ENCODE assay signal across 11 cellular contexts in the genomic region with DNA sequence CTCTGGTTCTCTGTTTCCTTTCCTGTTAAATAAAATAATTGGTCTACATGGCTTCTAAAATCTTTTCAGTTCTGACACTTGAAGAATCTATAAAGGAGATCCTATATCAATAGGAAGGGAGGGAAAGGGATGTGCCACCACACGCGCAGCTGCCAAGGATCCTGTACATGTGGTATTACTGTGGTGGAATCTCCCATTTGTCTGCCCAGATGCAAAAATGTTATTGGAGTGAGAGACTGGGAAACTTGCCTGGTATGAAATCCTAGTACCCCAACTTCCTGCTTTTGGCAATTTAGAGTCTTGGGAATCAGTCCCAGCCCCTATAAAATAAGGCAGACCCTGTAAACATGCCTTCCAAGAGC.
DNase-seq lines count a peak whose midpoint lies in the region; ATAC-seq and TF ChIP-seq lines count a peak whose summit lies in the region.
"Had no signal": no experiment of that assay in that cellular context is flagged by ENCODE, and none has a peak within 500 bp of the region (broad histone marks: within the 10 kb centered on the region; RNA-seq: fewer than 3 reads in every experiment).

No MANE protein-coding gene starts in this region.

- peak overlapping the region in 1 of 5 donors; percentile 58 for H3K9ac ChIP-seq in subcutaneous abdominal adipose tissue (ENCODE audit: low read length in 5 of 5)

- peak; percentile 39 for DNase-seq in H4 (ENCODE audit: low spot score)
- DNase-seq in immature natural killer cell = no peak
- no peak for DNase-seq in HK-2 (ENCODE audit: unreplicated experiment)
- no peak for DNase-seq in dermis blood vessel endothelial cell
- DNase-seq in NCI-H1048 (lab: John Stamatoyannopoulos, UW) = no peak
- DNase-seq: activated CD4-positive, alpha-beta T cell treated with anti-CD3 and anti-CD28 coated beads for 48 hours; activated naive CD8-positive, alpha-beta T cell treated with anti-CD3 and anti-CD28 coated beads, Interleukin-2, amount 10 ng/mL, durations not matched to agents 7 days and 5 days; NCI-H2029 had no signal

- peaks cover 0 to 3% (median 0%) of the 10 kb centered on the region in 3 donors for H3K27me3 Mint-ChIP-seq in immature natural killer cell (ENCODE audit: low read depth in 3 of 3)
- no peaks in the 10 kb centered on the region for H3K27me3 Mint-ChIP-seq in stimulated activated memory B cell treated with anti-CD40 and anti-IgM and Interleukin-4, amounts not matched to agents 10 μg/mL and 1 μg/mL and 100 μg/mL, for 72 hours

- no peaks in the 10 kb centered on the region for H3K9me3 Mint-ChIP-seq in immature natural killer cell
- no peaks in the 10 kb centered on the region for H3K9me3 Mint-ChIP-seq in stimulated activated memory B cell treated with anti-CD40 and anti-IgM and Interleukin-4, amounts not matched to agents 10 μg/mL and 1 μg/mL and 100 μg/mL, for 72 hours
- H3K9me3 Mint-ChIP-seq: activated naive CD8-positive, alpha-beta T cell treated with anti-CD3 and anti-CD28 coated beads, Interleukin-2, amount 10 ng/mL, durations not matched to agents 7 days and 5 days had no signal

- H3K36me3 Mint-ChIP-seq in immature natural killer cell = peaks cover 0 to 3% (median 0%) of the 10 kb centered on the region in 3 donors
- H3K36me3 Mint-ChIP-seq in stimulated activated memory B cell treated with anti-CD40 and anti-IgM and Interleukin-4, amounts not matched to agents 10 μg/mL and 1 μg/mL and 100 μg/mL, for 72 hours = no peaks in the 10 kb centered on the region

- peaks cover 42 to 54% of the 10 kb centered on the region in 2 donors for H3K4me1 Mint-ChIP-seq in immature natural killer cell
- peaks cover 23% of the 10 kb centered on the region for H3K4me1 Mint-ChIP-seq in stimulated activated memory B cell treated with anti-CD40 and anti-IgM and Interleukin-4, amounts not matched to agents 10 μg/mL and 1 μg/mL and 100 μg/mL, for 72 hours

- H3K9me3 ChIP-seq in subcutaneous abdominal adipose tissue (ENCODE audit: control insufficient read depth in 5 of 5, low read length in 5 of 5) = no peaks in the 10 kb centered on the region

- H3K27ac Mint-ChIP-seq in immature natural killer cell = peak overlapping the region in 5 of 6 donors; percentile 36 to 90 (median 82)
- H3K27ac Mint-ChIP-seq in stimulated activated memory B cell treated with anti-CD40 and anti-IgM and Interleukin-4, amounts not matched to agents 10 μg/mL and 1 μg/mL and 100 μg/mL, for 72 hours = no peak overlapping the region

- H3K27ac ChIP-seq in VCaP (peak overlapping the region; percentile 38; the same call in 1 of the 2 replicates), subcutaneous abdominal adipose tissue (ENCODE audit: low read depth, low read length) (peak overlapping the region; percentile 88)

- TF ChIP-seq CTCF in VCaP (conservative IDR thresholded peaks at IDR 0.05) = no peak

- no peaks in the 10 kb centered on the region for H3K27me3 ChIP-seq in subcutaneous abdominal adipose tissue (ENCODE audit: control insufficient read depth in 5 of 5, insufficient read depth in 4 of 5, low read length in 5 of 5)

- no peak overlapping the region for H3K4me3 ChIP-seq in subcutaneous abdominal adipose tissue (ENCODE audit: low read depth in 1 of 5, low read length in 5 of 5)

- H3K4me1 ChIP-seq in subcutaneous abdominal adipose tissue (ENCODE audit: control insufficient read depth in 5 of 5, insufficient read depth in 5 of 5, low read length in 5 of 5) = peaks cover 12 to 26% (median 24%) of the 10 kb centered on the region in 5 donors

- H3K4me3 Mint-ChIP-seq in immature natural killer cell = no peak overlapping the region
- H3K4me3 Mint-ChIP-seq in stimulated activated memory B cell treated with anti-CD40 and anti-IgM and Interleukin-4, amounts not matched to agents 10 μg/mL and 1 μg/mL and 100 μg/mL, for 72 hours = no peak overlapping the region
- H3K4me3 Mint-ChIP-seq: activated naive CD8-positive, alpha-beta T cell treated with anti-CD3 and anti-CD28 coated beads, Interleukin-2, amount 10 ng/mL, durations not matched to agents 7 days and 5 days had no signal

- ATAC-seq in stimulated activated memory B cell treated with anti-CD40 and anti-IgM and Interleukin-4, amounts not matched to agents 10 μg/mL and 1 μg/mL and 100 μg/mL, for 72 hours = no peak

- no peaks in the 10 kb centered on the region for H3K36me3 ChIP-seq in subcutaneous abdominal adipose tissue (ENCODE audit: control insufficient read depth in 5 of 5, insufficient read depth in 5 of 5, low read length in 5 of 5)
